10 cellular contexts compared by ENCODE assay signal in the genomic region with DNA sequence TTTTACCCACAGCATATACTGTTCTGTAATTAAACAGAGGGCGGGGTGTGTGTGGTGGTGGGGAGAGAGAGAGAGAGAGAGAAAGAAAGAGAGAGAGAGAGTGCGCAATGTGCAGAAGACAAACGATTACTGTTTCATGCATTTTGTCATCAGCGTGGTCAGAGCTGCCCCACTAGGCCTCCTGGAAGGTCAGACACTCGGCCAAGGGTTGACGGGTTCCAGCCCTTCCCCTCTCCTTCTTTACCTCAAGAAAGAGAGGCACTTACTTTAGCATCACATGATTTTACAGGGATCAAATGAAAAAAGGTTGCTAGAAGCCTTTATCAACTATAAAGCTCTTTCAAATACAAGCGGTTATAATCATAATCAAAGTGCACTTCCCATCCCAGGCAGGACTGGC.
A peak's percentile ranks its signal among the peaks of the same experiment; 100 is the strongest.
DNase-seq lines count a peak whose midpoint lies in the region; ATAC-seq lines count a peak whose summit lies in the region.
"Had no signal": no experiment of that assay in that cellular context is flagged by ENCODE, and none has a peak within 500 bp of the region (broad histone marks: within the 10 kb centered on the region; RNA-seq: fewer than 3 reads in every experiment).

No MANE protein-coding gene starts in this region.

- no peak overlapping the region for H3K4me3 Mint-ChIP-seq in effector memory CD8-positive, alpha-beta T cell
- H3K4me3 Mint-ChIP-seq: natural killer cell had no signal

- H3K27ac ChIP-seq in caudate nucleus (ENCODE audit: low read depth, low read length) = peak overlapping the region; percentile 98
- no peak overlapping the region for H3K27ac ChIP-seq in skeletal muscle tissue (ENCODE audit: low read depth, low read length)

- peaks cover 14 to 42% of the 10 kb centered on the region in 2 donors for H3K27me3 Mint-ChIP-seq in effector memory CD8-positive, alpha-beta T cell

- peaks cover 0 to 5% of the 10 kb centered on the region in 2 donors for H3K9me3 Mint-ChIP-seq in effector memory CD8-positive, alpha-beta T cell

- no peak for DNase-seq in H7
- peak in 51 of 61 donors; percentile 12 to 82 (median 63) for DNase-seq in caudate nucleus (lab: John Stamatoyannopoulos, UW)
- peak; percentile 69 for DNase-seq in inferior parietal cortex (ENCODE audit: extremely low spot score)
- DNase-seq in effector memory CD8-positive, alpha-beta T cell = no peak
- DNase-seq in HPDE6-E6E7 (ENCODE audit: extremely low spot score) = no peak
- no peak for DNase-seq in stimulated activated naive CD8-positive, alpha-beta T cell treated with anti-CD3 and anti-CD28 coated beads, Interleukin-15, Interleukin-2, amounts not matched to agents 100 U/mL and 50 U/mL, for 24 hours
- DNase-seq: activated gamma-delta T cell, natural killer cell had no signal

- H3K27me3 ChIP-seq in H7 (ENCODE audit: control insufficient read depth, insufficient read depth, low read length) (peaks cover 7% of the 10 kb centered on the region), skeletal muscle tissue (ENCODE audit: control insufficient read depth in 3 of 3, insufficient read depth in 3 of 3, low read length in 3 of 3) (no peaks in the 10 kb centered on the region)

- H3K9me3 ChIP-seq in skeletal muscle tissue (ENCODE audit: control insufficient read depth in 3 of 3, low read length in 3 of 3) = no peaks in the 10 kb centered on the region

- H3K9ac ChIP-seq in skeletal muscle tissue (ENCODE audit: low read depth in 1 of 3, low read length in 3 of 3) = peak overlapping the region in 1 of 3 donors; percentile 76

- H3K4me3 ChIP-seq in H7 (ENCODE audit: insufficient read depth, low read depth, low read length) = peak overlapping the region; percentile 0; the same call in 1 of the 2 replicates
- H3K4me3 ChIP-seq in skeletal muscle tissue (ENCODE audit: low read length in 3 of 3) = peak overlapping the region; percentile 60 to 67 (median 63)

- H3K27ac Mint-ChIP-seq in effector memory CD8-positive, alpha-beta T cell = no peak overlapping the region
- H3K27ac Mint-ChIP-seq: natural killer cell had no signal

- H3K36me3 ChIP-seq in H7 (replicated peaks; ENCODE audit: control insufficient read depth, insufficient read depth, low read length) (no peaks in the 10 kb centered on the region), skeletal muscle tissue (ENCODE audit: control insufficient read depth in 3 of 3, insufficient read depth in 3 of 3, low read length in 3 of 3) (no peaks in the 10 kb centered on the region)

- ATAC-seq in GM21390 (IDR thresholded peaks at IDR 0.05; ENCODE audit: unreplicated experiment) = no peak
- no peak for ATAC-seq in effector memory CD8-positive, alpha-beta T cell (replicated peaks)
- ATAC-seq in stimulated activated naive CD8-positive, alpha-beta T cell treated with anti-CD3 and anti-CD28 coated beads, Interleukin-15, Interleukin-2, amounts not matched to agents 100 U/mL and 50 U/mL, for 24 hours = no peak
- ATAC-seq: natural killer cell had no signal

- H3K4me1 ChIP-seq in skeletal muscle tissue (ENCODE audit: control insufficient read depth in 3 of 3, insufficient read depth in 3 of 3, low read length in 3 of 3) = peaks cover 8 to 9% (median 8%) of the 10 kb centered on the region in 3 donors

- peaks cover 0 to 2% of the 10 kb centered on the region in 2 donors for H3K4me1 Mint-ChIP-seq in effector memory CD8-positive, alpha-beta T cell (ENCODE audit: low read depth in 2 of 2)
- H3K4me1 Mint-ChIP-seq: natural killer cell had no signal

- peaks cover 5% of the 10 kb centered on the region for H3K36me3 Mint-ChIP-seq in effector memory CD8-positive, alpha-beta T cell (ENCODE audit: insufficient read depth)
- H3K36me3 Mint-ChIP-seq: natural killer cell had no signal

Comparison
In these comparisons a context has a peak if more than half of its experiments do, and no peak if none do; other contexts are left out.
1. DNase-seq: peak in caudate nucleus (51 of 61) and inferior parietal cortex (single experiment); none in H7 (single experiment), effector memory CD8-positive, alpha-beta T cell (0 of 3), HPDE6-E6E7 (single experiment) and stimulated activated naive CD8-positive, alpha-beta T cell treated with anti-CD3 and anti-CD28 coated beads, Interleukin-15, Interleukin-2, amounts not matched to agents 100 U/mL and 50 U/mL, for 24 hours (single experiment).